Comparison of ENCODE assay signal across 1 cellular context in the genomic region with DNA sequence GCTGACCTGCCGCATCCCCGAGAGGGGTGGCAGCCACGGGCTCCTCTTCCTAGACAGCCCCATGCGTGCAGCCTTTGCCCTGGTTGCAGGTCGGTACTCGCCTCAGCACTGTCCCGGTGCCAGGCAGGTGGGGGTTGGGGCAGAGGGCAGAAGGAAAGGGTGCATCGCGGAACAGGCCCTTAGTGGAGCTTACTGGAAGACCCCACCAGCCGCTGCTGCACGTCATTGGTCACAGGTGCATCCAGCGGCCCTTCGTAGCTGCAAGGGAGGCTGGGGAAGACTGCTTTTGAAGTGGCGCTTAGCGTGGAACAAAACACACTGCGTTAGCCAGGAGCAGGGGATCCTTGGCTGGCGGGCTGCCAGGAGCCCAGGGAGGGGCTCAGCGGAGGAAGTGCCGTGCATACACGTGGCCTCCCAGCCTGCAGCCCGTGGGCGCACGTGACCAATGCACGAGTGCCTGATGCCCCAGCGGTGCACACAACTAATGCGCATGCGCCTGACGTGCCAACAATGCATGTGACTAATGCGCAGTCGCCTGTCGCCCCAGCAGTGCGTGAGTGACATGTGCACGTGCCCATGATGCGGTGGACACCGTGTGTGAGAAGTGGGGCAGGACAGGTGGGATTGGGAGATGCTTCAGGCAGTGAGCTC.
TF ChIP-seq lines count a peak whose summit lies in the region.

No MANE protein-coding gene starts in this region.

TF ChIP-seq in HepG2, 621 proteins besides CTCF, POLR2A, EP300 and RAD21 (continues in another document):
- TF ChIP-seq HDAC1 (CRISPR knock-in tag; IDR thresholded peaks at IDR 0.05) (no peak), DPF2 (CRISPR knock-in tag; IDR thresholded peaks at IDR 0.05; ENCODE audit: borderline replicate concordance, low read depth) (no peak), CEBPB (IDR thresholded peaks at IDR 0.05; ENCODE audit: borderline replicate concordance, low read depth, low read length) (no peak), MTA3 (CRISPR knock-in tag; IDR thresholded peaks at IDR 0.05) (no peak), KLF11 (CRISPR knock-in tag; IDR thresholded peaks at IDR 0.05) (no peak), ZC3H13 (CRISPR knock-in tag; IDR thresholded peaks at IDR 0.05) (0 out of 2 replicates have a peak, but pooled peaks have one; percentile 37), CHD4 (IDR thresholded peaks at IDR 0.05; ENCODE audit: borderline replicate concordance, low read length) (no peak), KLF16 (CRISPR knock-in tag; IDR thresholded peaks at IDR 0.05) (no peak), ZNF720 (CRISPR knock-in tag; IDR thresholded peaks at IDR 0.05) (no peak), SRF (IDR thresholded peaks at IDR 0.05; ENCODE audit: low read depth, low read length) (no peak), THYN1 (CRISPR knock-in tag; IDR thresholded peaks at IDR 0.05; ENCODE audit: borderline replicate concordance, low read depth) (no peak), MIER3 (CRISPR knock-in tag; IDR thresholded peaks at IDR 0.05; ENCODE audit: borderline replicate concordance) (no peak), HMG20B (CRISPR knock-in tag; conservative IDR thresholded peaks at IDR 0.05) (no peak), ZEB1 (IDR thresholded peaks at IDR 0.05; ENCODE audit: insufficient replicate concordance, low read depth) (no peak), ZNF326 (CRISPR knock-in tag; IDR thresholded peaks at IDR 0.05; ENCODE audit: borderline replicate concordance) (no peak), RFXAP (CRISPR knock-in tag; IDR thresholded peaks at IDR 0.05; ENCODE audit: borderline replicate concordance) (no peak), PRMT3 (CRISPR knock-in tag; IDR thresholded peaks at IDR 0.05; ENCODE audit: borderline replicate concordance, low read depth) (no peak), ZNF3 (CRISPR knock-in tag; IDR thresholded peaks at IDR 0.05) (no peak), MXD4 (CRISPR knock-in tag; IDR thresholded peaks at IDR 0.05) (no peak), ATF1 (CRISPR knock-in tag; IDR thresholded peaks at IDR 0.05) (no peak), ZMYM4 (CRISPR knock-in tag; IDR thresholded peaks at IDR 0.05) (no peak), TP53 (CRISPR knock-in tag; conservative IDR thresholded peaks at IDR 0.05) (no peak), FOXC1 (CRISPR knock-in tag; IDR thresholded peaks at IDR 0.05; ENCODE audit: borderline replicate concordance) (no peak), ZNF30 (CRISPR knock-in tag; IDR thresholded peaks at IDR 0.05) (no peak), AGO2 (optimal IDR thresholded peaks at IDR 0.05; ENCODE audit: low read depth, low read length) (peak; percentile 96)
- TF ChIP-seq, protein P1, sequence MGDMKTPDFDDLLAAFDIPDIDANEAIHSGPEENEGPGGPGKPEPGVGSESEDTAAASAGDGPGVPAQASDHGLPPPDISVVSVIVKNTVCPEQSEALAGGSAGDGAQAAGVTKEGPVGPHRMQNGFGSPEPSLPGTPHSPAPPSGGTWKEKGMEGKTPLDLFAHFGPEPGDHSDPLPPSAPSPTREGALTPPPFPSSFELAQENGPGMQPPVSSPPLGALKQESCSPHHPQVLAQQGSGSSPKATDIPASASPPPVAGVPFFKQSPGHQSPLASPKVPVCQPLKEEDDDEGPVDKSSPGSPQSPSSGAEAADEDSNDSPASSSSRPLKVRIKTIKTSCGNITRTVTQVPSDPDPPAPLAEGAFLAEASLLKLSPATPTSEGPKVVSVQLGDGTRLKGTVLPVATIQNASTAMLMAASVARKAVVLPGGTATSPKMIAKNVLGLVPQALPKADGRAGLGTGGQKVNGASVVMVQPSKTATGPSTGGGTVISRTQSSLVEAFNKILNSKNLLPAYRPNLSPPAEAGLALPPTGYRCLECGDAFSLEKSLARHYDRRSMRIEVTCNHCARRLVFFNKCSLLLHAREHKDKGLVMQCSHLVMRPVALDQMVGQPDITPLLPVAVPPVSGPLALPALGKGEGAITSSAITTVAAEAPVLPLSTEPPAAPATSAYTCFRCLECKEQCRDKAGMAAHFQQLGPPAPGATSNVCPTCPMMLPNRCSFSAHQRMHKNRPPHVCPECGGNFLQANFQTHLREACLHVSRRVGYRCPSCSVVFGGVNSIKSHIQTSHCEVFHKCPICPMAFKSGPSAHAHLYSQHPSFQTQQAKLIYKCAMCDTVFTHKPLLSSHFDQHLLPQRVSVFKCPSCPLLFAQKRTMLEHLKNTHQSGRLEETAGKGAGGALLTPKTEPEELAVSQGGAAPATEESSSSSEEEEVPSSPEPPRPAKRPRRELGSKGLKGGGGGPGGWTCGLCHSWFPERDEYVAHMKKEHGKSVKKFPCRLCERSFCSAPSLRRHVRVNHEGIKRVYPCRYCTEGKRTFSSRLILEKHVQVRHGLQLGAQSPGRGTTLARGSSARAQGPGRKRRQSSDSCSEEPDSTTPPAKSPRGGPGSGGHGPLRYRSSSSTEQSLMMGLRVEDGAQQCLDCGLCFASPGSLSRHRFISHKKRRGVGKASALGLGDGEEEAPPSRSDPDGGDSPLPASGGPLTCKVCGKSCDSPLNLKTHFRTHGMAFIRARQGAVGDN (CRISPR knock-in tag; IDR thresholded peaks at IDR 0.05), result 0 out of 2 replicates have a peak, but pooled peaks have one; percentile 10
- TF ChIP-seq, protein P2, sequence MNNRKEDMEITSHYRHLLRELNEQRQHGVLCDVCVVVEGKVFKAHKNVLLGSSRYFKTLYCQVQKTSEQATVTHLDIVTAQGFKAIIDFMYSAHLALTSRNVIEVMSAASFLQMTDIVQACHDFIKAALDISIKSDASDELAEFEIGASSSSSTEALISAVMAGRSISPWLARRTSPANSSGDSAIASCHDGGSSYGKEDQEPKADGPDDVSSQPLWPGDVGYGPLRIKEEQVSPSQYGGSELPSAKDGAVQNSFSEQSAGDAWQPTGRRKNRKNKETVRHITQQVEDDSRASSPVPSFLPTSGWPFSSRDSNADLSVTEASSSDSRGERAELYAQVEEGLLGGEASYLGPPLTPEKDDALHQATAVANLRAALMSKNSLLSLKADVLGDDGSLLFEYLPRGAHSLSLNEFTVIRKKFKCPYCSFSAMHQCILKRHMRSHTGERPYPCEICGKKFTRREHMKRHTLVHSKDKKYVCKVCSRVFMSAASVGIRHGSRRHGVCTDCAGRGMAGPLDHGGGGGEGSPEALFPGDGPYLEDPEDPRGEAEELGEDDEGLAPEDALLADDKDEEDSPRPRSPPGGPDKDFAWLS (CRISPR knock-in tag; IDR thresholded peaks at IDR 0.05; ENCODE audit: borderline replicate concordance), result no peak
- TF ChIP-seq, protein P3, sequence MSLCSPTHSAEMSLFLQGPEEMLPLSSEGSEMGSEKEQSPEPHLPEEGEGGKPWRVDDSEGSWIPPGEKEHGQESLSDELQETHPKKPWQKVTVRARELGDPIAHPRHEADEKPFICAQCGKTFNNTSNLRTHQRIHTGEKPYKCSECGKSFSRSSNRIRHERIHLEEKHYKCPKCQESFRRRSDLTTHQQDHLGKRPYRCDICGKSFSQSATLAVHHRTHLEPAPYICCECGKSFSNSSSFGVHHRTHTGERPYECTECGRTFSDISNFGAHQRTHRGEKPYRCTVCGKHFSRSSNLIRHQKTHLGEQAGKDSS (CRISPR knock-in tag; IDR thresholded peaks at IDR 0.05; ENCODE audit: borderline replicate concordance, low read depth), result no peak
- TF ChIP-seq, protein P4, sequence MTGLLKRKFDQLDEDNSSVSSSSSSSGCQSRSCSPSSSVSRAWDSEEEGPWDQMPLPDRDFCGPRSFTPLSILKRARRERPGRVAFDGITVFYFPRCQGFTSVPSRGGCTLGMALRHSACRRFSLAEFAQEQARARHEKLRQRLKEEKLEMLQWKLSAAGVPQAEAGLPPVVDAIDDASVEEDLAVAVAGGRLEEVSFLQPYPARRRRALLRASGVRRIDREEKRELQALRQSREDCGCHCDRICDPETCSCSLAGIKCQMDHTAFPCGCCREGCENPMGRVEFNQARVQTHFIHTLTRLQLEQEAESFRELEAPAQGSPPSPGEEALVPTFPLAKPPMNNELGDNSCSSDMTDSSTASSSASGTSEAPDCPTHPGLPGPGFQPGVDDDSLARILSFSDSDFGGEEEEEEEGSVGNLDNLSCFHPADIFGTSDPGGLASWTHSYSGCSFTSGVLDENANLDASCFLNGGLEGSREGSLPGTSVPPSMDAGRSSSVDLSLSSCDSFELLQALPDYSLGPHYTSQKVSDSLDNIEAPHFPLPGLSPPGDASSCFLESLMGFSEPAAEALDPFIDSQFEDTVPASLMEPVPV (CRISPR knock-in tag; IDR thresholded peaks at IDR 0.05), result no peak
- TF ChIP-seq, protein P5, sequence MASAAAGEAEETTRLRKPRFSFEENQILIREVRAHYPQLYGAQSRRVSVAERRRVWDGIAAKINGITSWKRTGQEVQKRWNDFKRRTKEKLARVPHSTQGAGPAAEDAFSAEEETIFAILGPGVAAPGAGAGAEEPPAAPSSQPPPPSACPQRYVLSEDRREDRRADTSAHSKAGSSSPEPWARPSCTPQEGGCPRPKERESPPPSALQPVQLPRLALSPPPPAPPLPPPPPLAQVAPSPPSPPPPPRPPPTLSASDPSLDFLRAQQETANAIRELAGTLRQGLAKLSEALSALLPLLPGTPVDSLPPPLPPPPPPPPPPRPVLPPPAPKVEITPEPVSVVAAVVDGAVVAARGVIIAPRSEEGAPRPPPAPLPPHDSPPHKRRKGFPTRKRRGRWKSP (CRISPR knock-in tag; IDR thresholded peaks at IDR 0.05), result no peak
- TF ChIP-seq, protein P6, sequence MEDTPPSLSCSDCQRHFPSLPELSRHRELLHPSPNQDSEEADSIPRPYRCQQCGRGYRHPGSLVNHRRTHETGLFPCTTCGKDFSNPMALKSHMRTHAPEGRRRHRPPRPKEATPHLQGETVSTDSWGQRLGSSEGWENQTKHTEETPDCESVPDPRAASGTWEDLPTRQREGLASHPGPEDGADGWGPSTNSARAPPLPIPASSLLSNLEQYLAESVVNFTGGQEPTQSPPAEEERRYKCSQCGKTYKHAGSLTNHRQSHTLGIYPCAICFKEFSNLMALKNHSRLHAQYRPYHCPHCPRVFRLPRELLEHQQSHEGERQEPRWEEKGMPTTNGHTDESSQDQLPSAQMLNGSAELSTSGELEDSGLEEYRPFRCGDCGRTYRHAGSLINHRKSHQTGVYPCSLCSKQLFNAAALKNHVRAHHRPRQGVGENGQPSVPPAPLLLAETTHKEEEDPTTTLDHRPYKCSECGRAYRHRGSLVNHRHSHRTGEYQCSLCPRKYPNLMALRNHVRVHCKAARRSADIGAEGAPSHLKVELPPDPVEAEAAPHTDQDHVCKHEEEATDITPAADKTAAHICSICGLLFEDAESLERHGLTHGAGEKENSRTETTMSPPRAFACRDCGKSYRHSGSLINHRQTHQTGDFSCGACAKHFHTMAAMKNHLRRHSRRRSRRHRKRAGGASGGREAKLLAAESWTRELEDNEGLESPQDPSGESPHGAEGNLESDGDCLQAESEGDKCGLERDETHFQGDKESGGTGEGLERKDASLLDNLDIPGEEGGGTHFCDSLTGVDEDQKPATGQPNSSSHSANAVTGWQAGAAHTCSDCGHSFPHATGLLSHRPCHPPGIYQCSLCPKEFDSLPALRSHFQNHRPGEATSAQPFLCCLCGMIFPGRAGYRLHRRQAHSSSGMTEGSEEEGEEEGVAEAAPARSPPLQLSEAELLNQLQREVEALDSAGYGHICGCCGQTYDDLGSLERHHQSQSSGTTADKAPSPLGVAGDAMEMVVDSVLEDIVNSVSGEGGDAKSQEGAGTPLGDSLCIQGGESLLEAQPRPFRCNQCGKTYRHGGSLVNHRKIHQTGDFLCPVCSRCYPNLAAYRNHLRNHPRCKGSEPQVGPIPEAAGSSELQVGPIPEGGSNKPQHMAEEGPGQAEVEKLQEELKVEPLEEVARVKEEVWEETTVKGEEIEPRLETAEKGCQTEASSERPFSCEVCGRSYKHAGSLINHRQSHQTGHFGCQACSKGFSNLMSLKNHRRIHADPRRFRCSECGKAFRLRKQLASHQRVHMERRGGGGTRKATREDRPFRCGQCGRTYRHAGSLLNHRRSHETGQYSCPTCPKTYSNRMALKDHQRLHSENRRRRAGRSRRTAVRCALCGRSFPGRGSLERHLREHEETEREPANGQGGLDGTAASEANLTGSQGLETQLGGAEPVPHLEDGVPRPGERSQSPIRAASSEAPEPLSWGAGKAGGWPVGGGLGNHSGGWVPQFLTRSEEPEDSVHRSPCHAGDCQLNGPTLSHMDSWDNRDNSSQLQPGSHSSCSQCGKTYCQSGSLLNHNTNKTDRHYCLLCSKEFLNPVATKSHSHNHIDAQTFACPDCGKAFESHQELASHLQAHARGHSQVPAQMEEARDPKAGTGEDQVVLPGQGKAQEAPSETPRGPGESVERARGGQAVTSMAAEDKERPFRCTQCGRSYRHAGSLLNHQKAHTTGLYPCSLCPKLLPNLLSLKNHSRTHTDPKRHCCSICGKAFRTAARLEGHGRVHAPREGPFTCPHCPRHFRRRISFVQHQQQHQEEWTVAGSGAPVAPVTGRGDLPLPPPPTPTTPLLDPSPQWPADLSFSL (CRISPR knock-in tag; IDR thresholded peaks at IDR 0.05), result no peak
- TF ChIP-seq, protein P7, sequence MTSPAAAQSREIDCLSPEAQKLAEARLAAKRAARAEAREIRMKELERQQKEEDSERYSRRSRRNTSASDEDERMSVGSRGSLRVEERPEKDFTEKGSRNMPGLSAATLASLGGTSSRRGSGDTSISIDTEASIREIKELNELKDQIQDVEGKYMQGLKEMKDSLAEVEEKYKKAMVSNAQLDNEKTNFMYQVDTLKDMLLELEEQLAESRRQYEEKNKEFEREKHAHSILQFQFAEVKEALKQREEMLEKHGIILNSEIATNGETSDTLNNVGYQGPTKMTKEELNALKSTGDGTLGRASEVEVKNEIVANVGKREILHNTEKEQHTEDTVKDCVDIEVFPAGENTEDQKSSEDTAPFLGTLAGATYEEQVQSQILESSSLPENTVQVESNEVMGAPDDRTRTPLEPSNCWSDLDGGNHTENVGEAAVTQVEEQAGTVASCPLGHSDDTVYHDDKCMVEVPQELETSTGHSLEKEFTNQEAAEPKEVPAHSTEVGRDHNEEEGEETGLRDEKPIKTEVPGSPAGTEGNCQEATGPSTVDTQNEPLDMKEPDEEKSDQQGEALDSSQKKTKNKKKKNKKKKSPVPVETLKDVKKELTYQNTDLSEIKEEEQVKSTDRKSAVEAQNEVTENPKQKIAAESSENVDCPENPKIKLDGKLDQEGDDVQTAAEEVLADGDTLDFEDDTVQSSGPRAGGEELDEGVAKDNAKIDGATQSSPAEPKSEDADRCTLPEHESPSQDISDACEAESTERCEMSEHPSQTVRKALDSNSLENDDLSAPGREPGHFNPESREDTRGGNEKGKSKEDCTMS (CRISPR knock-in tag; conservative IDR thresholded peaks at IDR 0.05), result no peak
- TF ChIP-seq, protein P8, sequence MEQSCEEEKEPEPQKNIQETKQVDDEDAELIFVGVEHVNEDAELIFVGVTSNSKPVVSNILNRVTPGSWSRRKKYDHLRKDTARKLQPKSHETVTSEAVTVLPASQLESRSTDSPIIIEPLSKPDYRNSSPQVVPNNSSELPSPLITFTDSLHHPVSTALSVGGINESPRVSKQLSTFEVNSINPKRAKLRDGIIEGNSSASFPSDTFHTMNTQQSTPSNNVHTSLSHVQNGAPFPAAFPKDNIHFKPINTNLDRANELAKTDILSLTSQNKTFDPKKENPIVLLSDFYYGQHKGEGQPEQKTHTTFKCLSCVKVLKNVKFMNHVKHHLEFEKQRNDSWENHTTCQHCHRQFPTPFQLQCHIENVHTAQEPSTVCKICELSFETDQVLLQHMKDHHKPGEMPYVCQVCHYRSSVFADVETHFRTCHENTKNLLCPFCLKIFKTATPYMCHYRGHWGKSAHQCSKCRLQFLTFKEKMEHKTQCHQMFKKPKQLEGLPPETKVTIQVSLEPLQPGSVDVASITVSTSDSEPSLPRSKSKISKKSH (CRISPR knock-in tag; IDR thresholded peaks at IDR 0.05; ENCODE audit: borderline replicate concordance), result no peak
